Comparison of ENCODE assay signal across 15 cellular contexts in genomic region chr7:42234736-42235135, GRCh38. TPM values are rescaled to one million over a fixed set of nuclear protein-coding genes. Genes with fewer than 3 reads are reported as not detected.
DNase-seq lines count a peak whose midpoint lies in the region; ATAC-seq, FAIRE-seq and TF ChIP-seq lines count a peak whose summit lies in the region.
"Had no signal": no experiment of that assay in that cellular context is flagged by ENCODE, and none has a peak within 500 bp of the region (broad histone marks: within the 10 kb centered on the region; RNA-seq: fewer than 3 reads in every experiment).

No MANE protein-coding gene starts in this region.

- H3K9ac ChIP-seq in keratinocyte (ENCODE audit: control insufficient read depth, extremely low read depth, insufficient read depth, low read length), result no peak overlapping the region

- no peaks in the 10 kb centered on the region for H4K20me1 ChIP-seq in keratinocyte (ENCODE audit: control insufficient read depth, extremely low read depth, insufficient read depth, low read length)

- H3K4me2 ChIP-seq in keratinocyte (ENCODE audit: control insufficient read depth, extremely low read depth, insufficient read depth, low read depth, low read length), result peak overlapping the region; percentile 95

- H3K9me1 ChIP-seq in keratinocyte (ENCODE audit: control insufficient read depth, extremely low read depth, insufficient read depth, low read length), result no peaks in the 10 kb centered on the region

- DNase-seq in HAP-1 (ENCODE audit: low spot score in 2 of 2), result no peak
- peak; percentile 35 for DNase-seq in astrocyte of the hippocampus (ENCODE audit: low read depth, low spot score)
- DNase-seq in keratinocyte (ENCODE audit: low read depth, low spot score), result no peak
- no peak for DNase-seq in stimulated activated naive CD8-positive, alpha-beta T cell treated with anti-CD3 and anti-CD28 coated beads, Interleukin-15, Interleukin-2, amounts not matched to agents 100 U/mL and 50 U/mL, for 24 hours
- DNase-seq in hypothalamus (lab: John Stamatoyannopoulos, UW), result no peak
- DNase-seq: activated CD4-positive, alpha-beta T cell treated with anti-CD3 and anti-CD28 coated beads for 4 hours; activated naive CD8-positive, alpha-beta T cell treated with anti-CD3 and anti-CD28 coated beads, Interleukin-2, amount 10 ng/mL, durations not matched to agents 7 days and 5 days; hippocampal formation; NK-92 treated with Interleukin-12 subunit alpha and Interleukin-12 subunit beta, amount 100 ng/mL, for 24 hours; SHP77 treated with DMSO at 0.1 percent for 48 hours; small intestine had no signal

- H3K4me3 ChIP-seq in HAP-1 (peak overlapping the region; percentile 64), keratinocyte (ENCODE audit: control insufficient read depth in 2 of 3, extremely low read depth in 1 of 3, insufficient read depth in 2 of 3, low read depth in 1 of 3, low read length in 3 of 3) (peak overlapping the region in 1 of 3 experiments; percentile 89), skin epidermis (peak overlapping the region in 5 of 7 experiments; percentile 57 to 83 (median 69))

- H3K27me3 ChIP-seq in HAP-1 (ENCODE audit: low read depth) (no peaks in the 10 kb centered on the region), keratinocyte (ENCODE audit: control insufficient read depth, extremely low read depth, insufficient read depth, low read length) (no peaks in the 10 kb centered on the region)

- ATAC-seq in HG03097 (IDR thresholded peaks at IDR 0.05; ENCODE audit: low FRiP score, unreplicated experiment) (no peak), HG03280 (IDR thresholded peaks at IDR 0.05; ENCODE audit: unreplicated experiment) (no peak)
- no peak for ATAC-seq in stimulated activated naive CD8-positive, alpha-beta T cell treated with anti-CD3 and anti-CD28 coated beads, Interleukin-15, Interleukin-2, amounts not matched to agents 100 U/mL and 50 U/mL, for 24 hours

- H3K9me3 ChIP-seq in HAP-1 (no peaks in the 10 kb centered on the region), keratinocyte (ENCODE audit: control insufficient read depth, low read depth, low read length) (no peaks in the 10 kb centered on the region)
- H3K9me3 ChIP-seq: neutrophil had no signal

- dilution Hi-C loops in keratinocyte (cut with MboI; ENCODE audit: extremely low pct_ligation_motif_present, low sequenced_read_pairs), result no loop called here

- in situ Hi-C loops in HAP-1 (cut with MboI; ENCODE audit: low sequenced_read_pairs), result no loop called here

- H2AFZ ChIP-seq in keratinocyte (ENCODE audit: control insufficient read depth, low read length), result no peak overlapping the region

- TF ChIP-seq CTCF in keratinocyte (optimal IDR thresholded peaks at IDR 0.05 in 1 of 3, IDR thresholded peaks at IDR 0.05 in 1 of 3, conservative IDR thresholded peaks at IDR 0.05 in 1 of 3; ENCODE audit: extremely low read depth in 1 of 3, insufficient read depth in 2 of 3, low read length in 3 of 3), result no peak

- H3K79me2 ChIP-seq in keratinocyte (ENCODE audit: control insufficient read depth, insufficient read depth, low read length), result peaks cover 32% of the 10 kb centered on the region

- H3K36me3 ChIP-seq in HAP-1 (replicated peaks), result no peaks in the 10 kb centered on the region
- no peaks in the 10 kb centered on the region for H3K36me3 ChIP-seq in keratinocyte (ENCODE audit: control insufficient read depth in 2 of 2, extremely low read depth in 1 of 2, insufficient read depth in 2 of 2, low read length in 2 of 2)
- H3K36me3 ChIP-seq: neutrophil had no signal

- H3K4me1 ChIP-seq in HAP-1, result peaks cover 57% of the 10 kb centered on the region
- peaks cover 60% of the 10 kb centered on the region for H3K4me1 ChIP-seq in keratinocyte (ENCODE audit: control insufficient read depth, extremely low read depth, insufficient read depth, low read length)

- no peak for FAIRE-seq in keratinocyte (lab: Jason Lieb, UNC)
- FAIRE-seq: small intestine had no signal

- H3K27ac ChIP-seq in keratinocyte (ENCODE audit: control insufficient read depth, insufficient read depth, low read length) (peak overlapping the region; percentile 93), skin epidermis (peak overlapping the region in 10 of 21 experiments; percentile 81 to 95 (median 90))
- H3K27ac ChIP-seq: neutrophil had no signal

RNA-seq across cellular contexts. Expression of gene GLI3, which starts 2.3 kb away (rescaled TPM):
- 2.0 to 3.7 TPM (median 3.6 TPM) in 3 replicates for polyA plus RNA-seq in keratinocyte
- 2.1 TPM for polyA plus RNA-seq in keratinocyte (2011; ENCODE audit: low read depth)
- polyA plus RNA-seq in keratinocyte (2011; cell fraction: cytosol; rRNA removed), result 4.2 and 4.3 TPM in 2 replicates
- 10.5 and 13.0 TPM in 2 replicates for polyA plus RNA-seq in keratinocyte (2011; cell fraction: nucleus; rRNA removed)
- polyA plus RNA-seq in keratinocyte (2012; ENCODE audit: low replicate concordance), result 3.5 and 5.1 TPM in 2 replicates
- 14.7 to 24.0 TPM (median 15.6 TPM) in 3 replicates for polyA minus RNA-seq in keratinocyte
- polyA minus RNA-seq in keratinocyte (2011; cell fraction: cytosol; rRNA and poly(A)+ RNA removed), result 8.2 TPM
- polyA minus RNA-seq in keratinocyte (2011; cell fraction: nucleus; rRNA and poly(A)+ RNA removed), result 13.1 and 21.2 TPM in 2 replicates
